Comparison of ENCODE assay signal across 8 cellular contexts in genomic region chr17:7931709-7932482, GRCh38. TPM values are rescaled to one million over a fixed set of nuclear protein-coding genes. Genes with fewer than 3 reads are reported as not detected.
DNase-seq lines count a peak whose midpoint lies in the region; ATAC-seq and TF ChIP-seq lines count a peak whose summit lies in the region.

Gene CNTROB, plus strand, starts transcription at chr17:7932206. Its CDS starts 874 bp downstream, at chr17:7933080.
Gene TRAPPC1, minus strand, starts transcription at chr17:7931946. Its CDS starts 117 bp downstream, at chr17:7931829.

- peak; percentile 92 for ATAC-seq in foreskin keratinocyte

- H3K18ac ChIP-seq in neuronal stem cell (ENCODE audit: low read length): peak within 1 kb of the TSS; percentile 66

- peak within 1 kb of the TSS; percentile 95 for H2AFZ ChIP-seq in neuronal stem cell (ENCODE audit: low read length)

- TF ChIP-seq CTCF in foreskin keratinocyte (conservative IDR thresholded peaks at IDR 0.05): no peak
- TF ChIP-seq CTCF in subcutaneous adipose tissue (IDR thresholded peaks at IDR 0.05; ENCODE audit: low read depth): no peak

- H2BK12ac ChIP-seq in neuronal stem cell (ENCODE audit: low read length): no peak within 1 kb of the TSS

- H3K4ac ChIP-seq in neuronal stem cell (ENCODE audit: low read length): no peak within 1 kb of the TSS

- no peak within 1 kb of the TSS for H2BK15ac ChIP-seq in neuronal stem cell (ENCODE audit: low read length)

- H3K27me3 ChIP-seq in foreskin keratinocyte (no peaks in the 10 kb centered on the region), neuronal stem cell (ENCODE audit: control insufficient read depth in 3 of 3, insufficient read depth in 3 of 3, low read depth in 1 of 3, low read length in 3 of 3) (peaks cover 0 to 16% (median 0%) of the 10 kb centered on the region in 3 experiments)

- no peaks in the 10 kb centered on the region for H3K9me3 ChIP-seq in neuronal stem cell (replicated peaks in 1 of 2; ENCODE audit: control insufficient read depth in 2 of 2, insufficient read depth in 1 of 2, low read depth in 1 of 2, low read length in 2 of 2)

- peak within 1 kb of the TSS; percentile 76 for H3K23ac ChIP-seq in neuronal stem cell (ENCODE audit: low read depth, low read length, poor library complexity)

- no CpG with 5 or more reads among the region's 55 CpGs for WGBS in neuronal stem cell (ENCODE audit: extremely low coverage in 2 of 2, insufficient read length in 2 of 2, insufficient replicate concordance in 1 of 2), 2 donors

- H3K79me1 ChIP-seq in neuronal stem cell (ENCODE audit: low read depth, low read length): peaks cover 2% of the 10 kb centered on the region

- H4K8ac ChIP-seq in neuronal stem cell (ENCODE audit: low read depth, low read length): no peak within 1 kb of the TSS

- H3K14ac ChIP-seq in neuronal stem cell (ENCODE audit: low read length): peak within 1 kb of the TSS; percentile 48

- H3K4me1 ChIP-seq in foreskin keratinocyte (peaks cover 6% of the 10 kb centered on the region), neuronal stem cell (ENCODE audit: control insufficient read depth in 2 of 2, insufficient read depth in 1 of 2, low read depth in 1 of 2, low read length in 2 of 2) (peaks cover 13 to 15% of the 10 kb centered on the region in 2 donors)

- H2BK5ac ChIP-seq in neuronal stem cell (ENCODE audit: low read length): peak within 1 kb of the TSS; percentile 68

- H3K4me3 ChIP-seq in neuronal stem cell (ENCODE audit: low read length in 2 of 2): peak within 1 kb of the TSS; percentile 90 to 97

- peaks cover 11 to 33% of the 10 kb centered on the region in 2 donors for H3K36me3 ChIP-seq in neuronal stem cell (replicated peaks in 1 of 2; ENCODE audit: control insufficient read depth in 2 of 2, insufficient read depth in 2 of 2, low read length in 2 of 2)

- in situ Hi-C loops in SK-MEL-5 (cut with HindIII; ENCODE audit: low pct_unique_long_range_greater_than_20kb, low sequenced_read_pairs): no loop called here

- peak; percentile 78 for DNase-seq in GF-D8 (lab: John Stamatoyannopoulos, UW)
- peak; percentile 99 for DNase-seq in HEK293T (ENCODE audit: extremely low spot score)
- peak; percentile 99 for DNase-seq in MV-4-11 (lab: John Stamatoyannopoulos, UW)
- DNase-seq in SK-MEL-5 (ENCODE audit: low read depth, low spot score): peak; percentile 99
- DNase-seq in activated naive CD4-positive, alpha-beta T cell treated with Interleukin-2 at 50 U/mL for 16 hours: peak; percentile 100
- DNase-seq in foreskin keratinocyte: peak; percentile 93 to 97
- peak; percentile 98 for DNase-seq in neuronal stem cell (ENCODE audit: low spot score)

- no peak within 1 kb of the TSS for H4K91ac ChIP-seq in neuronal stem cell (ENCODE audit: low read depth, low read length, poor library complexity)

- peak within 1 kb of the TSS; percentile 89 for H3K9ac ChIP-seq in neuronal stem cell (ENCODE audit: low read depth, low read length, poor library complexity)

- no peak within 1 kb of the TSS for H2AK5ac ChIP-seq in neuronal stem cell (ENCODE audit: low read depth, low read length)

- CTCF ChIA-PET in HEK293T (lab: Yijun Ruan, JAX): interaction anchor here (0.6 to 2.1 kb wide), 4 partner anchors 12 to 85 kb away, joined by 3 to 10 read pairs (median 6); no protein-coding TSS in a partner anchor

- no peak within 1 kb of the TSS for H2BK120ac ChIP-seq in neuronal stem cell (ENCODE audit: low read depth, low read length)

- POLR2A ChIA-PET in HEK293T (lab: Yijun Ruan, JAX): interaction anchor here (0.6 to 5.2 kb wide), 22 partner anchors 9 to 304 kb away, joined by 3 to 69 read pairs (median 4); partner anchors contain the start of genes NAA38, RNF227 and SAT2

- peak within 1 kb of the TSS; percentile 78 for H3K27ac ChIP-seq in foreskin keratinocyte
- H3K27ac ChIP-seq in neuronal stem cell (replicated peaks; ENCODE audit: low read length): no peak within 1 kb of the TSS

- peak within 1 kb of the TSS; percentile 92 for H3K4me2 ChIP-seq in neuronal stem cell (ENCODE audit: insufficient read depth, low read length, poor library complexity, severe bottlenecking)

TF ChIP-seq in HEK293T, 16 proteins besides CTCF, POLR2A, EP300 and RAD21:
- TF ChIP-seq TARDBP (IDR thresholded peaks at IDR 0.05) (no peak), ARNT (IDR thresholded peaks at IDR 0.05) (no peak), ELF4 (IDR thresholded peaks at IDR 0.05) (peak; percentile 63; the same call in 1 of the 2 replicates), FOXK2 (IDR thresholded peaks at IDR 0.05) (no peak), L3MBTL2 (conservative IDR thresholded peaks at IDR 0.05) (peak; percentile 78), NFRKB (IDR thresholded peaks at IDR 0.05) (no peak), FOXM1 (IDR thresholded peaks at IDR 0.05; ENCODE audit: borderline replicate concordance) (no peak), LEF1 (IDR thresholded peaks at IDR 0.05; ENCODE audit: borderline replicate concordance) (no peak), PKNOX1 (IDR thresholded peaks at IDR 0.05) (peak; percentile 94)

RNA-seq across cellular contexts. Expression of gene CNTROB, which starts in this region (rescaled TPM):
- 11.9 and 17.3 TPM in 2 replicates for total RNA-seq in SK-MEL-5 (2014; rRNA removed; shearing (Covaris generic))
- 20.4 and 22.6 TPM in 2 replicates for polyA plus RNA-seq in SK-MEL-5 (2015; cell fraction: cytosol; rRNA removed)
- polyA plus RNA-seq in SK-MEL-5 (2015; cell fraction: nucleus; rRNA removed): 157 and 179 TPM in 2 replicates
- total RNA-seq in foreskin keratinocyte (29.0 and 31.8 TPM in 2 replicates), subcutaneous adipose tissue (10 to 100 TPM in 3 of 4 donors, 1 to 10 TPM in 1; 7.5 to 27.3 (median 21.9) TPM)
- 28.2 and 29.1 TPM in 2 replicates for polyA plus RNA-seq in foreskin keratinocyte
- polyA plus RNA-seq in neuronal stem cell (2013, experiment 1 of 2): 43.2 TPM
- polyA plus RNA-seq in neuronal stem cell (2013, experiment 2 of 2): 42.1 TPM

RNA-seq across cellular contexts. Expression of gene TRAPPC1, which starts in this region (rescaled TPM):
- 22.1 and 27.3 TPM in 2 replicates for total RNA-seq in SK-MEL-5 (2014; rRNA removed; shearing (Covaris generic))
- polyA plus RNA-seq in SK-MEL-5 (2015; cell fraction: cytosol; rRNA removed): 144 and 179 TPM in 2 replicates
- polyA plus RNA-seq in SK-MEL-5 (2015; cell fraction: nucleus; rRNA removed): 26.4 and 28.8 TPM in 2 replicates
- total RNA-seq in foreskin keratinocyte (117 and 135 TPM in 2 replicates), subcutaneous adipose tissue (10 to 100 TPM; 28.8 to 43.5 (median 37.5) TPM)
- 359 and 390 TPM in 2 replicates for polyA plus RNA-seq in foreskin keratinocyte
- 160 TPM for polyA plus RNA-seq in neuronal stem cell (2013, experiment 1 of 2)
- polyA plus RNA-seq in neuronal stem cell (2013, experiment 2 of 2): 156 TPM
